In the genomic region with DNA sequence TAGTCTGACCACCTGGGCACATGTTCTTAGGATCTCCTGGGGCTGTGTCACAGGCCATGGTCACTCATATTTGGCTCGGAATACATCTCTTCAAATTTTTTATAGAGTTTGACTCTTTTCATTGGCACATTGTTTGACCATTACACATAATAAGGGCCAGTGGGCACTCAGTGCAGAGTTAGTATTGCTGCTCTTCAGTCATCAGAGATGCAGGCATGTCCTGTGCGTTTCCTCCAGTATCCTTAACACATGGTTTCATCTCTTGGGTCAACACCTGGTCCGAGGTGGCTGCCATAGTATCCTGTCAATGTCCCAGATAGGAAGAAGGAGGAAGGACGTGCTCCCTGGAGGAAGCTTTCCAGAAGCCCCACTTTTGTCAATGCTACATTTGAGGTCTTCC, we compare ENCODE assay signal across 18 cellular contexts.
DNase-seq lines count a peak whose midpoint lies in the region; ATAC-seq and TF ChIP-seq lines count a peak whose summit lies in the region.
"Had no signal": no experiment of that assay in that cellular context is flagged by ENCODE, and none has a peak within 500 bp of the region (broad histone marks: within the 10 kb centered on the region; RNA-seq: fewer than 3 reads in every experiment).

No MANE protein-coding gene starts in this region.

- WGBS in psoas muscle, 3 donors = 90 to 93% (median 93%) methylated on average over 4 of the region's 4 CpGs

- no peaks in the 10 kb centered on the region for H3K27me3 Mint-ChIP-seq in activated naive CD4-positive, alpha-beta T cell treated with anti-CD3 and anti-CD28 coated beads for 36 hours (ENCODE audit: low read depth)
- no peaks in the 10 kb centered on the region for H3K27me3 Mint-ChIP-seq in T-helper 17 cell
- no peaks in the 10 kb centered on the region for H3K27me3 Mint-ChIP-seq in stimulated activated memory B cell treated with anti-CD40 and anti-IgM and Interleukin-4, amounts not matched to agents 10 μg/mL and 1 μg/mL and 100 μg/mL, for 72 hours

- H3K36me3 Mint-ChIP-seq in activated naive CD4-positive, alpha-beta T cell treated with anti-CD3 and anti-CD28 coated beads for 36 hours (ENCODE audit: low read depth) = no peaks in the 10 kb centered on the region
- no peaks in the 10 kb centered on the region for H3K36me3 Mint-ChIP-seq in T-helper 17 cell (ENCODE audit: low read depth)
- no peaks in the 10 kb centered on the region for H3K36me3 Mint-ChIP-seq in stimulated activated memory B cell treated with anti-CD40 and anti-IgM and Interleukin-4, amounts not matched to agents 10 μg/mL and 1 μg/mL and 100 μg/mL, for 72 hours

- CTCF ChIA-PET in activated naive CD4-positive, alpha-beta T cell treated with anti-CD3 and anti-CD28 coated beads for 36 hours (lab: Charles Lee) = interaction anchor here (0.6 kb wide), 1 partner anchor 181 kb away, joined by 4 read pairs; no protein-coding TSS in a partner anchor

- H3K27ac ChIP-seq in foreskin keratinocyte (peak overlapping the region; percentile 41), psoas muscle (no peak overlapping the region)
- H3K27ac ChIP-seq: ovary had no signal

- H3K9me3 Mint-ChIP-seq in activated naive CD4-positive, alpha-beta T cell treated with anti-CD3 and anti-CD28 coated beads for 36 hours = no peaks in the 10 kb centered on the region
- no peaks in the 10 kb centered on the region for H3K9me3 Mint-ChIP-seq in stimulated activated memory B cell treated with anti-CD40 and anti-IgM and Interleukin-4, amounts not matched to agents 10 μg/mL and 1 μg/mL and 100 μg/mL, for 72 hours

- H3K27me3 ChIP-seq in foreskin keratinocyte (no peaks in the 10 kb centered on the region), H7 (ENCODE audit: control insufficient read depth, insufficient read depth, low read length) (no peaks in the 10 kb centered on the region), psoas muscle (ENCODE audit: insufficient read depth in 3 of 3, low read length in 2 of 3) (no peaks in the 10 kb centered on the region)
- H3K27me3 ChIP-seq: ascending aorta, gastrocnemius medialis, ovary had no signal

- ATAC-seq in T-helper 17 cell (no peak), foreskin keratinocyte (no peak), GM21786 (IDR thresholded peaks at IDR 0.05; ENCODE audit: unreplicated experiment) (no peak), psoas muscle (no peak)
- ATAC-seq in stimulated activated memory B cell treated with anti-CD40 and anti-IgM and Interleukin-4, amounts not matched to agents 10 μg/mL and 1 μg/mL and 100 μg/mL, for 72 hours = no peak
- ATAC-seq: gastrocnemius medialis, mucosa of descending colon had no signal

- intact Hi-C loops in activated naive CD4-positive, alpha-beta T cell treated with anti-CD3 and anti-CD28 coated beads for 36 hours (cut with micrococcal nuclease) = loop anchor here (5.0 kb wide), 4 partner anchors 462 to 862 kb away; no protein-coding TSS in a partner anchor
- intact Hi-C loops in psoas muscle (cut with DNase I) = no loop called here

- no peak for DNase-seq in activated naive CD4-positive, alpha-beta T cell treated with anti-CD3 and anti-CD28 coated beads for 36 hours
- DNase-seq in activated naive CD4-positive, alpha-beta T cell treated with Interleukin-2 at 50 U/mL for 16 hours = no peak
- no peak for DNase-seq in T-helper 17 cell
- no peak for DNase-seq in foreskin keratinocyte
- DNase-seq in H7 = no peak
- no peak for DNase-seq in psoas muscle
- DNase-seq: activated CD4-positive, alpha-beta T cell treated with anti-CD3 and anti-CD28 coated beads for 4 hours; activated T-cell treated with anti-CD3 and anti-CD28 coated beads, Interleukin-2, amount 50 U/mL, for 48 hours; cortex of kidney; gastrocnemius medialis; mucosa of descending colon; NCI-H1105 treated with DMSO at 0.1 percent for 48 hours; NCI-H526 treated with DMSO at 0.1 percent for 48 hours; OCI-M1; ovary had no signal

- H3K4me1 ChIP-seq in foreskin keratinocyte (peaks cover 26% of the 10 kb centered on the region), psoas muscle (no peaks in the 10 kb centered on the region)
- H3K4me1 ChIP-seq: gastrocnemius medialis had no signal

- peak overlapping the region; percentile 98 for H3K27ac Mint-ChIP-seq in activated naive CD4-positive, alpha-beta T cell treated with anti-CD3 and anti-CD28 coated beads for 36 hours
- peak overlapping the region; percentile 98 for H3K27ac Mint-ChIP-seq in T-helper 17 cell
- peak overlapping the region; percentile 91 for H3K27ac Mint-ChIP-seq in stimulated activated memory B cell treated with anti-CD40 and anti-IgM and Interleukin-4, amounts not matched to agents 10 μg/mL and 1 μg/mL and 100 μg/mL, for 72 hours

- H3K36me3 ChIP-seq in H7 (replicated peaks; ENCODE audit: control insufficient read depth, insufficient read depth, low read length) = no peaks in the 10 kb centered on the region
- H3K36me3 ChIP-seq in psoas muscle (ENCODE audit: insufficient read depth in 1 of 2, low read depth in 1 of 2) = no peaks in the 10 kb centered on the region
- H3K36me3 ChIP-seq: ascending aorta, gastrocnemius medialis, ovary had no signal

- H3K9me3 ChIP-seq in T-helper 17 cell (ENCODE audit: control insufficient read depth, low read length, poor library complexity, severe bottlenecking) (no peaks in the 10 kb centered on the region), psoas muscle (no peaks in the 10 kb centered on the region)
- H3K9me3 ChIP-seq: ascending aorta, gastrocnemius medialis, mucosa of descending colon, ovary had no signal

- H3K4me3 ChIP-seq in H7 (ENCODE audit: insufficient read depth, low read depth, low read length) (no peak overlapping the region), psoas muscle (no peak overlapping the region)
- H3K4me3 ChIP-seq: ascending aorta, gastrocnemius medialis, mucosa of descending colon, ovary had no signal

- H3K4me3 Mint-ChIP-seq in activated naive CD4-positive, alpha-beta T cell treated with anti-CD3 and anti-CD28 coated beads for 36 hours = no peak overlapping the region
- H3K4me3 Mint-ChIP-seq in T-helper 17 cell = peak overlapping the region; percentile 41
- no peak overlapping the region for H3K4me3 Mint-ChIP-seq in stimulated activated memory B cell treated with anti-CD40 and anti-IgM and Interleukin-4, amounts not matched to agents 10 μg/mL and 1 μg/mL and 100 μg/mL, for 72 hours

- peaks cover 75% of the 10 kb centered on the region for H3K4me1 Mint-ChIP-seq in activated naive CD4-positive, alpha-beta T cell treated with anti-CD3 and anti-CD28 coated beads for 36 hours (ENCODE audit: low read depth)
- H3K4me1 Mint-ChIP-seq in T-helper 17 cell = peaks cover 53% of the 10 kb centered on the region
- H3K4me1 Mint-ChIP-seq in stimulated activated memory B cell treated with anti-CD40 and anti-IgM and Interleukin-4, amounts not matched to agents 10 μg/mL and 1 μg/mL and 100 μg/mL, for 72 hours = peaks cover 72% of the 10 kb centered on the region

- no peak for TF ChIP-seq CTCF in foreskin keratinocyte (conservative IDR thresholded peaks at IDR 0.05)
- no peak for TF ChIP-seq CTCF in psoas muscle (IDR thresholded peaks at IDR 0.05)
